Comparison of ENCODE assay signal across 33 cellular contexts in the genomic region with DNA sequence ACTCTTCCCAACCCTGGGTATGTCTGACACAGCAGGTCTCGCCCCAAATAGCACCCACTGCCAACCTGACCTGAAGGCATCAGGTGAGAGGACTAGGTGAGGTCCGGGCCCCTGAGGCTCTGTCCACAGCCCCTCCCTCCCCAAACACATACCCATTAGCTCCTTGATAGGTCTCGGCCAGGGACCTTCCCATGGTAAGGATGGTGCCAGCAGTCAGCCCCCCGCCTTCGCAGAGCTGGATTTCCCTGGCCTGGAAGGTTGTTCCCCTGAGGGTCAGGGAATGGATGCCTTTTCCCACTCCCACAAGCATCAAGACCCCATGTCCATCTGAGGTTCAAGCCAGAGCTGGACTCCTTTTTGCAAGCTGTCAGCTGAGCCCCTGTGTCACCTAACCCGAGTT. TPM values are rescaled to one million over a fixed set of nuclear protein-coding genes. Genes with fewer than 3 reads are reported as not detected.
"Had no signal": no experiment of that assay in that cellular context is flagged by ENCODE, and none has a peak within 500 bp of the region (broad histone marks: within the 10 kb centered on the region; RNA-seq: fewer than 3 reads in every experiment).

No MANE protein-coding gene starts in this region.

- H3K4me3 ChIP-seq: ascending aorta, cardiac muscle cell, Peyer's patch had no signal

- H3K9me3 Mint-ChIP-seq: activated CD4-positive, alpha-beta memory T cell treated with anti-CD3 and anti-CD28 coated beads, Interleukin-2, amount 10 ng/mL, durations not matched to agents 7 days and 5 days; activated naive CD8-positive, alpha-beta T cell treated with anti-CD3 and anti-CD28 coated beads for 36 hours; activated T-cell treated with anti-CD3 and anti-CD28 coated beads, Interleukin-2, amount 50 U/mL, for 24 hours; activated T-helper 2 cell treated with anti-CD3 and anti-CD28 coated beads, Interferon-gamma antibody, Interleukin-2, Interleukin-4, amounts not matched to agents 10 μg/mL and 5 μg/mL and 100 μg/mL, durations not matched to agents 14 hours and 24 hours and 36 hours had no signal

- H3K27ac Mint-ChIP-seq: activated CD4-positive, alpha-beta memory T cell treated with anti-CD3 and anti-CD28 coated beads, Interleukin-2, amount 10 ng/mL, durations not matched to agents 7 days and 5 days; activated naive CD8-positive, alpha-beta T cell treated with anti-CD3 and anti-CD28 coated beads for 36 hours; activated T-cell treated with anti-CD3 and anti-CD28 coated beads, Interleukin-2, amount 50 U/mL, for 24 hours; activated T-helper 2 cell treated with anti-CD3 and anti-CD28 coated beads, Interferon-gamma antibody, Interleukin-2, Interleukin-4, amounts not matched to agents 10 μg/mL and 5 μg/mL and 100 μg/mL, durations not matched to agents 14 hours and 24 hours and 36 hours had no signal

- H3K27me3 ChIP-seq: ascending aorta, Peyer's patch had no signal

- ATAC-seq: PC-3 had no signal

- H3K36me3 ChIP-seq: ascending aorta, cardiac muscle cell, Peyer's patch, WERI-Rb-1 had no signal

- H3K4me3 Mint-ChIP-seq: activated CD4-positive, alpha-beta memory T cell treated with anti-CD3 and anti-CD28 coated beads, Interleukin-2, amount 10 ng/mL, durations not matched to agents 7 days and 5 days; activated naive CD8-positive, alpha-beta T cell treated with anti-CD3 and anti-CD28 coated beads for 36 hours; activated T-cell treated with anti-CD3 and anti-CD28 coated beads, Interleukin-2, amount 50 U/mL, for 24 hours had no signal

- H3K36me3 Mint-ChIP-seq: activated naive CD8-positive, alpha-beta T cell treated with anti-CD3 and anti-CD28 coated beads for 36 hours had no signal

- H3K27ac ChIP-seq: ascending aorta, cardiac muscle cell, Peyer's patch, WERI-Rb-1 had no signal

- H3K9me3 ChIP-seq: ascending aorta, Peyer's patch had no signal

- DNase-seq: activated CD4-positive, alpha-beta memory T cell treated with anti-CD3 and anti-CD28 coated beads, Interleukin-2, amount 10 ng/mL, durations not matched to agents 7 days and 5 days; activated CD4-positive, alpha-beta T cell treated with anti-CD3 and anti-CD28 coated beads for 1 hour; activated CD4-positive, alpha-beta T cell treated with anti-CD3 and anti-CD28 coated beads for 48 hours; activated CD4-positive, CD25-positive, alpha-beta regulatory T cell; activated naive CD4-positive, alpha-beta T cell; activated naive CD4-positive, alpha-beta T cell treated with anti-CD3 and anti-CD28 coated beads, Interleukin-2, amount 50 U/mL, for 16 hours; activated naive CD8-positive, alpha-beta T cell treated with anti-CD3 and anti-CD28 coated beads for 36 hours; amniotic stem cell; KG1; MM.1S; NCI-H1092; NCI-H1436 treated with DMSO at 0.1 percent for 48 hours; NCI-H1694 treated with DMSO at 0.1 percent for 48 hours; NCI-H2029; NCI-H2107; NCI-H2171; NCI-H510A; NCI-H526; NCI-H748 treated with DMSO at 0.1 percent for 48 hours; NK-92 treated with Interleukin-12 subunit alpha and Interleukin-12 subunit beta, amount 100 ng/mL, for 24 hours; PC-3; Peyer's patch; Right ventricle myocardium superior; RPMI8226; SW 1271; T-helper 1 cell; T-helper 2 cell; T-helper 9 cell; WERI-Rb-1 had no signal

RNA-seq across cellular contexts. Expression of a gene that starts 2.7 kb away (rescaled TPM):
- total RNA-seq: activated CD4-positive, alpha-beta memory T cell treated with anti-CD3 and anti-CD28 coated beads, Interleukin-2, amount 10 ng/mL, durations not matched to agents 7 days and 5 days; activated T-helper 2 cell treated with anti-CD3 and anti-CD28 coated beads, Interferon-gamma antibody, Interleukin-2, Interleukin-4, amounts not matched to agents 10 μg/mL and 5 μg/mL and 100 μg/mL, durations not matched to agents 14 hours and 24 hours and 36 hours; ascending aorta had no signal
